15 cellular contexts compared by ENCODE assay signal in the genomic region with DNA sequence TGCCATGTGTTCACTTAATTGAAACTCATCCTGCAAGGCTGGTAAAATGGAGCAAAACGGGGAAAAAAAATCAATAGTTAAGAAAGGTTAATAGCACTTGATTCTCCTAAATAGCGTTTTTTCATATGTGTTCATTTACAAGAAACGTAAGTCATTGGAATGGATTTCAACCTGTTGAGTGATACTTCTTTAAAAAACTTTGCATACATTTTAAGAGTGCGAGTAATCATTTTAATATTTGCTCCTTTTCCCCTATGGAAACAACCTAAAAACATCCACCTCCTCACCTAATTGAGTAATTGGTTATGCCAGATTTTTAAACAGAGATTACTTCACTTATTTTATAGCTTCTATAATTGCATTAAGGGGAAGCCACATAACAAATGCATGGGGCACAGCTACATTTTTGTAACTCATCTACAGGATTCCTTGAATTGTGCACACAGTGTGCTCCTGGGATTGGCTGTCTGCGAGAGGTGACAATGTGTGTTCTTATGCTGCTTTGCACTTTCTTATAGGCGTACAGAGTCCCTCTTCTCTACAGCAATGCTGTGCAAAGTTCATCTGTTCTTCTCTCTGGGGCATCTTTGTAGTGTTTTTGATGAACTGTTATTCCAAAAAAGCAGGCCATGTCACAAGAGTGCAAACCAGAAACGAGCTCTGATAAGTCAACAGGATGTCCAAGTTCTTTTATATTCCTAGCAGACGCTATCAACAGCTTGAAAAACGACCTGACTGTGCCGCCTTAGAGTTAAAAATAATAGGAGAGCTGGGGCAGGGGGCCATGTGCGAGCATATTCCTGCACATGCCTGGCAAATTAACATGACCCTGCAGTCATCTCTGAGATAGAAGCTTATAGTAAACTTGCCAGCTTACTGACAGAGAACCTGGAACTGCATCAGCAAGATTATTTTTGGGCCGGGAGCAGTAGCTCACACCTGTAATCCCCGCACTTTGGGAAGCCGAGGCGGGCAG.
A peak's percentile ranks its signal among the peaks of the same experiment; 100 is the strongest.
DNase-seq lines count a peak whose midpoint lies in the region; ATAC-seq and TF ChIP-seq lines count a peak whose summit lies in the region.
"Had no signal": no experiment of that assay in that cellular context is flagged by ENCODE, and none has a peak within 500 bp of the region (broad histone marks: within the 10 kb centered on the region; RNA-seq: fewer than 3 reads in every experiment).

No MANE protein-coding gene starts in this region.

- H3K23ac ChIP-seq in neuronal stem cell (ENCODE audit: low read depth, low read length, poor library complexity) = no peak overlapping the region

- CTCF ChIA-PET in A673 (lab: Charles Lee) = interaction anchor here (0.5 kb wide), 1 partner anchor 98 kb away, joined by 3 read pairs; no protein-coding TSS in a partner anchor

- H2BK120ac ChIP-seq in neuronal stem cell (ENCODE audit: low read depth, low read length) = no peak overlapping the region

- POLR2A ChIA-PET in A673 (lab: Charles Lee; ENCODE audit: low non-redundant PET) = interaction anchor here (0.7 kb wide), 1 partner anchor 11 kb away, joined by 3 read pairs; no protein-coding TSS in a partner anchor

- no peak overlapping the region for H3K4me2 ChIP-seq in neuronal stem cell (ENCODE audit: insufficient read depth, low read length, poor library complexity, severe bottlenecking)

- no peak for TF ChIP-seq POLR2A in sigmoid colon (IDR thresholded peaks at IDR 0.05)

- H4K91ac ChIP-seq in neuronal stem cell (ENCODE audit: low read depth, low read length, poor library complexity) = no peak overlapping the region

- no peak for TF ChIP-seq EP300 in sigmoid colon (IDR thresholded peaks at IDR 0.05)

- TF ChIP-seq CTCF in A673 (conservative IDR thresholded peaks at IDR 0.05; ENCODE audit: low read depth, low read length) (no peak), RWPE2 (IDR thresholded peaks at IDR 0.05; ENCODE audit: poor library complexity, severe bottlenecking) (no peak), heart right ventricle (IDR thresholded peaks at IDR 0.05) (no peak), lower lobe of right lung (IDR thresholded peaks at IDR 0.05) (no peak), sigmoid colon (IDR thresholded peaks at IDR 0.05) (no peak)

- H3K9ac ChIP-seq in neuronal stem cell (ENCODE audit: low read depth, low read length, poor library complexity) = no peak overlapping the region

- H3K79me1 ChIP-seq in neuronal stem cell (ENCODE audit: low read depth, low read length) = no peaks in the 10 kb centered on the region

- H3K9me3 ChIP-seq in A673 (ENCODE audit: low read depth, low read length, poor library complexity, severe bottlenecking) = no peaks in the 10 kb centered on the region
- no peaks in the 10 kb centered on the region for H3K9me3 ChIP-seq in RWPE2 (ENCODE audit: severe bottlenecking)
- H3K9me3 ChIP-seq in heart right ventricle = no peaks in the 10 kb centered on the region
- H3K9me3 ChIP-seq in neuronal stem cell (replicated peaks in 1 of 2; ENCODE audit: control insufficient read depth in 2 of 2, insufficient read depth in 1 of 2, low read depth in 1 of 2, low read length in 2 of 2) = peaks cover 0 to 11% of the 10 kb centered on the region in 2 donors
- H3K9me3 ChIP-seq in lower lobe of right lung = no peaks in the 10 kb centered on the region
- no peaks in the 10 kb centered on the region for H3K9me3 ChIP-seq in sigmoid colon
- H3K9me3 ChIP-seq: Caco-2, HAP-1 had no signal

- no peak overlapping the region for H2BK12ac ChIP-seq in neuronal stem cell (ENCODE audit: low read length)

- H3K4ac ChIP-seq in neuronal stem cell (ENCODE audit: low read length) = no peak overlapping the region

- intact Hi-C loops in A673 (cut with micrococcal nuclease; ENCODE audit: unreplicated experiment) = no loop called here
- intact Hi-C loops in heart right ventricle (cut with DNase I) = no loop called here
- intact Hi-C loops in lower lobe of right lung (cut with DNase I) = no loop called here
- intact Hi-C loops in sigmoid colon (cut with DNase I) = no loop called here

- H3K27me3 ChIP-seq in A673 (replicated peaks; ENCODE audit: insufficient read depth, low read depth, low read length, poor library complexity) (no peaks in the 10 kb centered on the region), RWPE2 (ENCODE audit: insufficient read depth, poor library complexity, severe bottlenecking) (no peaks in the 10 kb centered on the region), heart right ventricle (no peaks in the 10 kb centered on the region), neuronal stem cell (ENCODE audit: control insufficient read depth in 3 of 3, insufficient read depth in 3 of 3, low read depth in 1 of 3, low read length in 3 of 3) (no peaks in the 10 kb centered on the region), lower lobe of right lung (ENCODE audit: low read depth) (no peaks in the 10 kb centered on the region), sigmoid colon (no peaks in the 10 kb centered on the region)

- no peak overlapping the region for H2BK5ac ChIP-seq in neuronal stem cell (ENCODE audit: low read length)

- H3K18ac ChIP-seq in neuronal stem cell (ENCODE audit: low read length) = no peak overlapping the region

- DNase-seq in A673 (ENCODE audit: low spot score) = peak; percentile 59
- DNase-seq in RWPE2 (ENCODE audit: low spot score) = no peak
- DNase-seq in heart right ventricle = no peak
- no peak for DNase-seq in neuronal stem cell (ENCODE audit: low spot score)
- DNase-seq in substantia nigra (lab: John Stamatoyannopoulos, UW) = no peak
- DNase-seq in lower lobe of right lung = no peak
- no peak for DNase-seq in sigmoid colon
- DNase-seq: Caco-2, DMS53, Kasumi-1, NCI-H187 treated with DMSO at 0.1 percent for 48 hours, NCI-H2171, NCI-H446 treated with DMSO at 0.1 percent for 48 hours, NCI-H748 treated with DMSO at 0.1 percent for 48 hours had no signal

- H3K27ac ChIP-seq in A673 (ENCODE audit: low read depth, low read length, poor library complexity, severe bottlenecking) = no peak overlapping the region
- peak overlapping the region; percentile 81 for H3K27ac ChIP-seq in RWPE2 (ENCODE audit: poor library complexity, severe bottlenecking)
- peak overlapping the region in 8 of 10 donors; percentile 10 to 73 (median 44) for H3K27ac ChIP-seq in heart right ventricle
- H3K27ac ChIP-seq in neuronal stem cell (replicated peaks; ENCODE audit: low read length) = no peak overlapping the region
- H3K27ac ChIP-seq in substantia nigra (ENCODE audit: low read depth, low read length, poor library complexity, severe bottlenecking) = no peak overlapping the region
- no peak overlapping the region for H3K27ac ChIP-seq in lower lobe of right lung
- H3K27ac ChIP-seq in sigmoid colon = no peak overlapping the region

- no TSS peak for BruUV-seq in A673 (replicated peaks; lab: Mats Ljungman, UMichigan)

- H2AK5ac ChIP-seq in neuronal stem cell (ENCODE audit: low read depth, low read length) = no peak overlapping the region

- H4K8ac ChIP-seq in neuronal stem cell (ENCODE audit: low read depth, low read length) = no peak overlapping the region

- no peak overlapping the region for H2BK15ac ChIP-seq in neuronal stem cell (ENCODE audit: low read length)

- 30 to 37% methylated on average over 15 of the region's 15 CpGs for WGBS in heart right ventricle, 2 donors
- WGBS in neuronal stem cell (ENCODE audit: extremely low coverage in 2 of 2, insufficient read length in 2 of 2, insufficient replicate concordance in 1 of 2), 2 donors = no CpG with 5 or more reads among the region's 15 CpGs
- 83 to 84% methylated on average over 15 of the region's 15 CpGs for WGBS in sigmoid colon, 2 donors

- peak; percentile 37 for ATAC-seq in RWPE2 (ENCODE audit: low read depth)
- ATAC-seq in heart right ventricle = peak; percentile 25 to 89 (median 76)
- ATAC-seq in lower lobe of right lung = no peak

- H3K36me3 ChIP-seq in A673 (ENCODE audit: insufficient read depth, low read length, poor library complexity, severe bottlenecking) = no peaks in the 10 kb centered on the region
- peaks cover 16% of the 10 kb centered on the region for H3K36me3 ChIP-seq in RWPE2 (ENCODE audit: low read depth)
- H3K36me3 ChIP-seq in heart right ventricle = peaks cover 0 to 80% (median 17%) of the 10 kb centered on the region in 9 donors
- no peaks in the 10 kb centered on the region for H3K36me3 ChIP-seq in neuronal stem cell (replicated peaks in 1 of 2; ENCODE audit: control insufficient read depth in 2 of 2, insufficient read depth in 2 of 2, low read length in 2 of 2)
- peaks cover 38% of the 10 kb centered on the region for H3K36me3 ChIP-seq in lower lobe of right lung
- H3K36me3 ChIP-seq in sigmoid colon = no peaks in the 10 kb centered on the region
- H3K36me3 ChIP-seq: HAP-1 had no signal

- peak overlapping the region; percentile 34 for H2AFZ ChIP-seq in neuronal stem cell (ENCODE audit: low read length)

- H3K4me1 ChIP-seq in A673 (ENCODE audit: insufficient read depth, low read length, poor library complexity, severe bottlenecking) = peaks cover 26% of the 10 kb centered on the region
- peaks cover 43% of the 10 kb centered on the region for H3K4me1 ChIP-seq in RWPE2 (ENCODE audit: insufficient read depth, poor library complexity, severe bottlenecking)
- peaks cover 6 to 30% (median 18%) of the 10 kb centered on the region in 9 donors for H3K4me1 ChIP-seq in heart right ventricle
- no peaks in the 10 kb centered on the region for H3K4me1 ChIP-seq in neuronal stem cell (ENCODE audit: control insufficient read depth in 2 of 2, insufficient read depth in 1 of 2, low read depth in 1 of 2, low read length in 2 of 2)
- H3K4me1 ChIP-seq in lower lobe of right lung = no peaks in the 10 kb centered on the region
- peaks cover 0 to 5% (median 0%) of the 10 kb centered on the region in 4 donors for H3K4me1 ChIP-seq in sigmoid colon
- H3K4me1 ChIP-seq: Caco-2, HAP-1 had no signal

- no peak overlapping the region for H3K14ac ChIP-seq in neuronal stem cell (ENCODE audit: low read length)

- H3K4me3 ChIP-seq in A673 (ENCODE audit: low read depth, low read length, poor library complexity, severe bottlenecking) = no peak overlapping the region
- no peak overlapping the region for H3K4me3 ChIP-seq in RWPE2 (ENCODE audit: severe bottlenecking)
- H3K4me3 ChIP-seq in heart right ventricle = no peak overlapping the region
- H3K4me3 ChIP-seq in neuronal stem cell (ENCODE audit: low read length in 2 of 2) = no peak overlapping the region
- no peak overlapping the region for H3K4me3 ChIP-seq in lower lobe of right lung
- H3K4me3 ChIP-seq in sigmoid colon = no peak overlapping the region
- H3K4me3 ChIP-seq: HAP-1 had no signal

Comparison
In these comparisons a context has a peak if more than half of its experiments do, and no peak if none do; other contexts are left out.
1. H3K27ac ChIP-seq: peak in RWPE2 (single experiment) and heart right ventricle (8 of 10); none in A673 (single experiment), neuronal stem cell (single experiment), substantia nigra (single experiment), lower lobe of right lung (single experiment) and sigmoid colon (0 of 4).
2. ATAC-seq: peak in RWPE2 (single experiment) and heart right ventricle (8 of 8); none in lower lobe of right lung (0 of 2).